13 cellular contexts compared by ENCODE assay signal in genomic region chr11:57713849-57714248, GRCh38. TPM values are rescaled to one million over a fixed set of nuclear protein-coding genes. Genes with fewer than 3 reads are reported as not detected.
DNase-seq lines count a peak whose midpoint lies in the region; ATAC-seq, FAIRE-seq and TF ChIP-seq lines count a peak whose summit lies in the region.
"Had no signal": no experiment of that assay in that cellular context is flagged by ENCODE, and none has a peak within 500 bp of the region (broad histone marks: within the 10 kb centered on the region; RNA-seq: fewer than 3 reads in every experiment).

No MANE protein-coding gene starts in this region.

- no peak for TF ChIP-seq POLR2A in suprapubic skin (IDR thresholded peaks at IDR 0.05)

- no peak for TF ChIP-seq EP300 in suprapubic skin (IDR thresholded peaks at IDR 0.05)

- H3K4me1 Mint-ChIP-seq in activated T-helper 2 cell treated with anti-CD3 and anti-CD28 coated beads, Interferon-gamma antibody, Interleukin-2, Interleukin-4, amounts not matched to agents 10 μg/mL and 5 μg/mL and 100 μg/mL, durations not matched to agents 14 hours and 24 hours and 36 hours (ENCODE audit: low read depth), result peaks cover 28% of the 10 kb centered on the region

- H3K27me3 ChIP-seq in cardiac muscle cell (no peaks in the 10 kb centered on the region), iPS-20b (ENCODE audit: insufficient read depth, low read length) (no peaks in the 10 kb centered on the region), suprapubic skin (no peaks in the 10 kb centered on the region)
- H3K27me3 ChIP-seq: upper lobe of left lung had no signal

- H3K4me3 Mint-ChIP-seq in activated T-helper 2 cell treated with anti-CD3 and anti-CD28 coated beads, Interferon-gamma antibody, Interleukin-2, Interleukin-4, amounts not matched to agents 10 μg/mL and 5 μg/mL and 100 μg/mL, durations not matched to agents 14 hours and 24 hours and 36 hours (ENCODE audit: low read depth), result peak overlapping the region; percentile 99

- TF ChIP-seq CTCF in cardiac muscle cell (IDR thresholded peaks at IDR 0.05; ENCODE audit: low read depth, low read length) (no peak), suprapubic skin (IDR thresholded peaks at IDR 0.05) (no peak)

- ATAC-seq in left cardiac atrium (no peak), HG02623 (IDR thresholded peaks at IDR 0.05; ENCODE audit: unreplicated experiment) (no peak), HG02938 (IDR thresholded peaks at IDR 0.05; ENCODE audit: unreplicated experiment) (no peak)

- H3K27ac Mint-ChIP-seq in activated T-helper 2 cell treated with anti-CD3 and anti-CD28 coated beads, Interferon-gamma antibody, Interleukin-2, Interleukin-4, amounts not matched to agents 10 μg/mL and 5 μg/mL and 100 μg/mL, durations not matched to agents 14 hours and 24 hours and 36 hours, result no peak overlapping the region

- H3K4me3 ChIP-seq in cardiac muscle cell, result peak overlapping the region; percentile 68
- H3K4me3 ChIP-seq in iPS-20b (ENCODE audit: low read length), result peak overlapping the region; percentile 98
- H3K4me3 ChIP-seq in suprapubic skin, result peak overlapping the region; percentile 98

- WGBS in suprapubic skin, result 92% methylated on average over 2 of the region's 2 CpGs

- intact Hi-C loops in left cardiac atrium (cut with DNase I), result no loop called here
- intact Hi-C loops in activated T-helper 2 cell treated with anti-CD3 and anti-CD28 coated beads, Interferon-gamma antibody, Interleukin-2, Interleukin-4, amounts not matched to agents 10 μg/mL and 5 μg/mL and 100 μg/mL, durations not matched to agents 14 hours and 24 hours and 36 hours (cut with micrococcal nuclease), result loop anchor here (2.0 to 10.0 kb wide), 2 partner anchors 87 to 1841 kb away; no protein-coding TSS in a partner anchor

- H3K36me3 ChIP-seq in cardiac muscle cell (no peaks in the 10 kb centered on the region), iPS-20b (ENCODE audit: insufficient read depth, low read depth, low read length) (peaks cover 10% of the 10 kb centered on the region), suprapubic skin (peaks cover 7% of the 10 kb centered on the region)

- H3K9me3 ChIP-seq in cardiac muscle cell (ENCODE audit: low read depth) (no peaks in the 10 kb centered on the region), iPS-20b (ENCODE audit: insufficient read depth, low read depth, low read length) (no peaks in the 10 kb centered on the region; the same call in 1 of the 2 replicates), suprapubic skin (no peaks in the 10 kb centered on the region)
- H3K9me3 ChIP-seq: upper lobe of left lung had no signal

- peak overlapping the region; percentile 98; the same call in 1 of the 2 replicates for H3K9ac ChIP-seq in iPS-20b (ENCODE audit: low read depth, low read length)

- peaks cover 30% of the 10 kb centered on the region for H3K36me3 Mint-ChIP-seq in activated T-helper 2 cell treated with anti-CD3 and anti-CD28 coated beads, Interferon-gamma antibody, Interleukin-2, Interleukin-4, amounts not matched to agents 10 μg/mL and 5 μg/mL and 100 μg/mL, durations not matched to agents 14 hours and 24 hours and 36 hours (ENCODE audit: low read depth)

- H3K27me3 Mint-ChIP-seq in activated T-helper 2 cell treated with anti-CD3 and anti-CD28 coated beads, Interferon-gamma antibody, Interleukin-2, Interleukin-4, amounts not matched to agents 10 μg/mL and 5 μg/mL and 100 μg/mL, durations not matched to agents 14 hours and 24 hours and 36 hours (ENCODE audit: low read depth), result no peaks in the 10 kb centered on the region

- H3K27ac ChIP-seq in cardiac muscle cell, result no peak overlapping the region
- H3K27ac ChIP-seq in iPS-20b (ENCODE audit: low read length), result no peak overlapping the region
- H3K27ac ChIP-seq in suprapubic skin, result no peak overlapping the region
- H3K27ac ChIP-seq: upper lobe of left lung had no signal

- DNase-seq in cardiac muscle cell (ENCODE audit: low read depth in 1 of 2, low spot score in 1 of 2) (no peak), left cardiac atrium (no peak), suprapubic skin (ENCODE audit: low spot score in 2 of 2) (no peak), HTR-8/SVneo (ENCODE audit: insufficient read length, low spot score) (no peak)
- DNase-seq in activated T-helper 2 cell treated with anti-CD3 and anti-CD28 coated beads, Interferon-gamma antibody, Interleukin-2, Interleukin-4, amounts not matched to agents 10 μg/mL and 5 μg/mL and 100 μg/mL, durations not matched to agents 14 hours and 24 hours and 36 hours (ENCODE audit: low spot score), result no peak
- DNase-seq: DMS53, HCEC 1CT, midbrain, NCI-H2227 treated with DMSO at 0.1 percent for 48 hours, upper lobe of left lung had no signal

- H3K9me3 Mint-ChIP-seq in activated T-helper 2 cell treated with anti-CD3 and anti-CD28 coated beads, Interferon-gamma antibody, Interleukin-2, Interleukin-4, amounts not matched to agents 10 μg/mL and 5 μg/mL and 100 μg/mL, durations not matched to agents 14 hours and 24 hours and 36 hours, result no peaks in the 10 kb centered on the region

- FAIRE-seq in HTR-8/SVneo (lab: Jason Lieb, UNC), result no peak

- peaks cover 15% of the 10 kb centered on the region for H3K4me1 ChIP-seq in cardiac muscle cell (ENCODE audit: low read depth)
- H3K4me1 ChIP-seq in iPS-20b (ENCODE audit: insufficient read depth, low read length), result peaks cover 7% of the 10 kb centered on the region; the same call in 1 of the 2 replicates
- peaks cover 37% of the 10 kb centered on the region for H3K4me1 ChIP-seq in suprapubic skin

RNA-seq across cellular contexts. Expression of gene TMX2, which starts 1.5 kb away (rescaled TPM):
- 49.6 and 95.3 TPM in 2 replicates for total RNA-seq in cardiac muscle cell
- polyA plus RNA-seq in cardiac muscle cell, result 113 and 140 TPM in 2 replicates
- 10 to 100 TPM; 64.3 to 80.3 TPM for total RNA-seq in left cardiac atrium
- total RNA-seq in activated T-helper 2 cell treated with anti-CD3 and anti-CD28 coated beads, Interferon-gamma antibody, Interleukin-2, Interleukin-4, amounts not matched to agents 10 μg/mL and 5 μg/mL and 100 μg/mL, durations not matched to agents 14 hours and 24 hours and 36 hours, result 74.6 and 80.0 TPM in 2 replicates
- 10 to 100 TPM; 36.9 to 67.7 (median 55.0) TPM for total RNA-seq in suprapubic skin

RNA-seq across cellular contexts. Expression of gene MED19, which starts 1.8 kb away (rescaled TPM):
- total RNA-seq in cardiac muscle cell, result 20.2 and 48.4 TPM in 2 replicates
- polyA plus RNA-seq in cardiac muscle cell, result 33.7 and 37.0 TPM in 2 replicates
- 1 to 10 TPM; 8.4 to 8.7 TPM for total RNA-seq in left cardiac atrium
- total RNA-seq in activated T-helper 2 cell treated with anti-CD3 and anti-CD28 coated beads, Interferon-gamma antibody, Interleukin-2, Interleukin-4, amounts not matched to agents 10 μg/mL and 5 μg/mL and 100 μg/mL, durations not matched to agents 14 hours and 24 hours and 36 hours, result 13.0 and 14.1 TPM in 2 replicates
- total RNA-seq in suprapubic skin, result 10 to 100 TPM; 29.2 to 43.5 (median 32.7) TPM

RNA-seq across cellular contexts. Expression of gene SELENOH, which starts 27.4 kb away (rescaled TPM):
- total RNA-seq in cardiac muscle cell (311 and 358 TPM in 2 replicates), left cardiac atrium (100 to 1,000 TPM in 1 of 2 donors, 10 to 100 TPM in 1; 99.1 to 116 TPM), suprapubic skin (10 to 100 TPM; 62.0 to 74.6 (median 67.5) TPM)
- 257 and 289 TPM in 2 replicates for polyA plus RNA-seq in cardiac muscle cell
- 179 and 183 TPM in 2 replicates for total RNA-seq in activated T-helper 2 cell treated with anti-CD3 and anti-CD28 coated beads, Interferon-gamma antibody, Interleukin-2, Interleukin-4, amounts not matched to agents 10 μg/mL and 5 μg/mL and 100 μg/mL, durations not matched to agents 14 hours and 24 hours and 36 hours

RNA-seq across cellular contexts. Expression of gene BTBD18, which starts 37.8 kb away (rescaled TPM):
- total RNA-seq in cardiac muscle cell (not detected in 2 replicates), left cardiac atrium (not detected), suprapubic skin (not detected)
- 1.5 and 2.4 TPM in 2 replicates for polyA plus RNA-seq in cardiac muscle cell
- total RNA-seq in activated T-helper 2 cell treated with anti-CD3 and anti-CD28 coated beads, Interferon-gamma antibody, Interleukin-2, Interleukin-4, amounts not matched to agents 10 μg/mL and 5 μg/mL and 100 μg/mL, durations not matched to agents 14 hours and 24 hours and 36 hours, result not detected in 2 replicates
- total RNA-seq: upper lobe of left lung had no signal

RNA-seq across cellular contexts. Expression of gene ZDHHC5, which starts 45.9 kb away (rescaled TPM):
- total RNA-seq in cardiac muscle cell (30.9 and 36.8 TPM in 2 replicates), left cardiac atrium (10 to 100 TPM; 51.3 to 60.7 TPM), suprapubic skin (10 to 100 TPM; 61.7 to 93.9 (median 87.6) TPM)
- polyA plus RNA-seq in cardiac muscle cell, result 24.9 and 32.1 TPM in 2 replicates
- total RNA-seq in activated T-helper 2 cell treated with anti-CD3 and anti-CD28 coated beads, Interferon-gamma antibody, Interleukin-2, Interleukin-4, amounts not matched to agents 10 μg/mL and 5 μg/mL and 100 μg/mL, durations not matched to agents 14 hours and 24 hours and 36 hours, result 64.7 and 69.9 TPM in 2 replicates
